ENCODE assay signal across 29 cellular contexts in genomic region chr9:135998410-135999071, GRCh38.
"Had no signal": no experiment of that assay in that cellular context is flagged by ENCODE, and none has a peak within 500 bp of the region (broad histone marks: within the 10 kb centered on the region; RNA-seq: fewer than 3 reads in every experiment).

No MANE protein-coding gene starts in this region.

- H2AFZ ChIP-seq: hepatocyte, neural progenitor cell had no signal

- H3K79me2 ChIP-seq: hepatocyte had no signal

- ATAC-seq: left cardiac atrium; left lobe of liver; left ventricle myocardium superior; lower lobe of right lung; natural killer cell; right lobe of liver; stimulated activated memory B cell treated with anti-CD40 and anti-IgM and Interleukin-4, amounts not matched to agents 10 μg/mL and 1 μg/mL and 100 μg/mL, for 72 hours; stimulated activated naive CD8-positive, alpha-beta T cell treated with anti-CD3 and anti-CD28 coated beads, Interleukin-15, amount 100 ng/mL, for 72 hours; upper lobe of right lung had no signal

- DNase-seq: kidney glomerular epithelial cell; left cardiac atrium; left ventricle myocardium superior; lower lobe of right lung; mammary epithelial cell; mesendoderm; naive B cell; natural killer cell; nephron progenitor cell; right lobe of liver; stimulated activated CD4-positive, alpha-beta T cell treated with anti-CD3 and anti-CD28 coated beads, Interleukin-1b, Interleukin-23, amount 100 ng/mL, for 48 hours; stimulated activated CD4-positive, alpha-beta T cell treated with anti-CD3 and anti-CD28 coated beads, Interleukin-2, amount 100 ng/mL, for 48 hours; stimulated activated CD4-positive, alpha-beta T cell treated with anti-CD3 and anti-CD28 coated beads, Interleukin-4, amount 100 ng/mL, for 4 hours; stimulated activated CD8-positive, alpha-beta memory T cell treated with anti-CD3 and anti-CD28 coated beads, Interleukin-4, amount 100 ng/mL, for 48 hours; stimulated activated naive CD4-positive, alpha-beta T cell treated with Interleukin-2 at 50 U/mL for 16 hours; stimulated activated naive CD8-positive, alpha-beta T cell treated with anti-CD3 and anti-CD28 coated beads, Interleukin-15, amount 100 ng/mL, for 72 hours; testis; thyroid gland; transverse colon; upper lobe of right lung had no signal

- FAIRE-seq: keratinocyte, urothelium cell line had no signal

- H3K9me3 ChIP-seq: lower lobe of right lung, ovary, right atrium auricular region, right lobe of liver, testis, thyroid gland, transverse colon, upper lobe of right lung had no signal

- H3K4me3 ChIP-seq: hepatocyte, lower lobe of right lung, neural progenitor cell, ovary, right atrium auricular region, right lobe of liver, smooth muscle cell, testis, thyroid gland, transverse colon, upper lobe of right lung had no signal

- H3K27me3 ChIP-seq: hepatocyte, neural progenitor cell, ovary, right atrium auricular region, right lobe of liver, testis, thyroid gland, transverse colon, upper lobe of right lung had no signal

- H3K36me3 ChIP-seq: lower lobe of right lung, neural progenitor cell, ovary, right atrium auricular region, right lobe of liver, thyroid gland, transverse colon, upper lobe of right lung had no signal

- H3K4me2 ChIP-seq: hepatocyte, neural progenitor cell, smooth muscle cell had no signal

- H3K9ac ChIP-seq: neural progenitor cell had no signal

- H3K27ac ChIP-seq: hepatocyte, lower lobe of right lung, neural progenitor cell, ovary, right atrium auricular region, right lobe of liver, testis, thyroid gland, transverse colon, upper lobe of right lung had no signal
